11 cellular contexts compared by ENCODE assay signal in genomic region chr17:41486809-41487530, GRCh38. TPM values are rescaled to one million over a fixed set of nuclear protein-coding genes. Genes with fewer than 3 reads are reported as not detected.
A peak's percentile ranks its signal among the peaks of the same experiment; 100 is the strongest.
DNase-seq lines count a peak whose midpoint lies in the region; ATAC-seq lines count a peak whose summit lies in the region.
"Had no signal": no experiment of that assay in that cellular context is flagged by ENCODE, and none has a peak within 500 bp of the region (broad histone marks: within the 10 kb centered on the region; RNA-seq: fewer than 3 reads in every experiment).

No MANE protein-coding gene starts in this region.

- CTCF ChIA-PET in activated CD4-positive, alpha-beta memory T cell treated with anti-CD3 and anti-CD28 coated beads for 36 hours (lab: Charles Lee): interaction anchor here (0.7 to 7.9 kb wide), 8 partner anchors 9 to 176 kb away, joined by 3 to 41 read pairs (median 4); no protein-coding TSS in a partner anchor

- no peaks in the 10 kb centered on the region for H3K27me3 ChIP-seq in iPS DF 6.9 (ENCODE audit: control insufficient read depth, insufficient read depth, low read length)
- H3K27me3 ChIP-seq: BLaER1 treated with 17β-estradiol and CSF1 and Interleukin-3, amounts not matched to agents 10 nM and 100 nM had no signal

- WGBS in iPS DF 6.9 (ENCODE audit: insufficient coverage, insufficient read length): no CpG with 5 or more reads among the region's 29 CpGs

- H3K27ac Mint-ChIP-seq in activated CD4-positive, alpha-beta memory T cell treated with anti-CD3 and anti-CD28 coated beads for 36 hours: no peak overlapping the region

- peak; percentile 61 for DNase-seq in activated CD4-positive, CD25-positive, alpha-beta regulatory T cell treated with anti-CD3 and anti-CD28 coated beads, Interleukin-2, amount 50 U/mL, for 72 hours
- peak; percentile 60 for DNase-seq in activated CD4-positive, alpha-beta memory T cell treated with anti-CD3 and anti-CD28 coated beads for 36 hours
- peak; percentile 68 for DNase-seq in iPS DF 6.9 (ENCODE audit: low read depth, low spot score)
- peak; percentile 67 for DNase-seq in stimulated activated naive CD8-positive, alpha-beta T cell treated with anti-CD3 and anti-CD28 coated beads, Interleukin-15, Interleukin-2, amounts not matched to agents 100 U/mL and 50 U/mL, for 24 hours
- no peak for DNase-seq in NCI-H2081 (lab: John Stamatoyannopoulos, UW)

- H3K27ac ChIP-seq in iPS DF 6.9 (ENCODE audit: low read length): no peak overlapping the region
- H3K27ac ChIP-seq: BLaER1 treated with 17β-estradiol and CSF1 and Interleukin-3, amounts not matched to agents 10 nM and 100 nM had no signal

- H3K4me3 ChIP-seq in iPS DF 6.9 (ENCODE audit: low read length): no peak overlapping the region
- H3K4me3 ChIP-seq: BLaER1 treated with 17β-estradiol and CSF1 and Interleukin-3, amounts not matched to agents 10 nM and 100 nM had no signal

- no peaks in the 10 kb centered on the region for H3K36me3 Mint-ChIP-seq in activated CD4-positive, alpha-beta memory T cell treated with anti-CD3 and anti-CD28 coated beads for 36 hours

- peaks cover 4% of the 10 kb centered on the region; the same call in 1 of the 2 replicates for H3K4me1 ChIP-seq in iPS DF 6.9 (ENCODE audit: control insufficient read depth, insufficient read depth, low read length)

- POLR2A ChIA-PET in activated CD4-positive, alpha-beta memory T cell treated with anti-CD3 and anti-CD28 coated beads for 36 hours (lab: Charles Lee): no interaction called here

- intact Hi-C loops in activated CD4-positive, alpha-beta memory T cell treated with anti-CD3 and anti-CD28 coated beads for 36 hours (cut with micrococcal nuclease): no loop called here

- no peaks in the 10 kb centered on the region for H3K9me3 Mint-ChIP-seq in activated CD4-positive, alpha-beta memory T cell treated with anti-CD3 and anti-CD28 coated beads for 36 hours

- no peak for ATAC-seq in activated CD4-positive, CD25-positive, alpha-beta regulatory T cell treated with anti-CD3 and anti-CD28 coated beads, Interleukin-2, amount 50 U/mL, for 24 hours
- ATAC-seq in stimulated activated naive CD8-positive, alpha-beta T cell treated with anti-CD3 and anti-CD28 coated beads, Interleukin-15, Interleukin-2, amounts not matched to agents 100 U/mL and 50 U/mL, for 24 hours: no peak
- ATAC-seq in HG02610 (IDR thresholded peaks at IDR 0.05; ENCODE audit: unreplicated experiment) (no peak), HG03108 (IDR thresholded peaks at IDR 0.05; ENCODE audit: unreplicated experiment) (no peak)

- H3K9me3 ChIP-seq in iPS DF 6.9 (ENCODE audit: control insufficient read depth, insufficient read depth, low read length): no peaks in the 10 kb centered on the region
- H3K9me3 ChIP-seq: BLaER1 treated with 17β-estradiol and CSF1 and Interleukin-3, amounts not matched to agents 10 nM and 100 nM had no signal

- no peaks in the 10 kb centered on the region for H3K27me3 Mint-ChIP-seq in activated CD4-positive, alpha-beta memory T cell treated with anti-CD3 and anti-CD28 coated beads for 36 hours

- H3K4me3 Mint-ChIP-seq in activated CD4-positive, alpha-beta memory T cell treated with anti-CD3 and anti-CD28 coated beads for 36 hours: no peak overlapping the region

- H3K4me1 Mint-ChIP-seq in activated CD4-positive, alpha-beta memory T cell treated with anti-CD3 and anti-CD28 coated beads for 36 hours (ENCODE audit: low read depth): peaks cover 9% of the 10 kb centered on the region

- H3K36me3 ChIP-seq in iPS DF 6.9 (ENCODE audit: control insufficient read depth, insufficient read depth, low read length): no peaks in the 10 kb centered on the region
- H3K36me3 ChIP-seq: BLaER1 treated with 17β-estradiol and CSF1 and Interleukin-3, amounts not matched to agents 10 nM and 100 nM had no signal

RNA-seq across cellular contexts. Expression of gene KRT36, which starts 2.7 kb away (rescaled TPM):
- total RNA-seq in activated CD4-positive, alpha-beta memory T cell treated with anti-CD3 and anti-CD28 coated beads for 36 hours: not detected
- total RNA-seq: LHCN-M2, pulmonary artery endothelial cell had no signal

RNA-seq across cellular contexts. Expression of gene KRT35, which starts 6.0 kb away (rescaled TPM):
- total RNA-seq in activated CD4-positive, alpha-beta memory T cell treated with anti-CD3 and anti-CD28 coated beads for 36 hours: not detected
- total RNA-seq: LHCN-M2, pulmonary artery endothelial cell had no signal

RNA-seq across cellular contexts. Expression of gene KRT13, which starts 18.4 kb away (rescaled TPM):
- total RNA-seq in activated CD4-positive, alpha-beta memory T cell treated with anti-CD3 and anti-CD28 coated beads for 36 hours: not detected
- total RNA-seq: LHCN-M2, pulmonary artery endothelial cell had no signal

RNA-seq across cellular contexts. Expression of gene KRT32, which starts 19.8 kb away (rescaled TPM):
- not detected for total RNA-seq in activated CD4-positive, alpha-beta memory T cell treated with anti-CD3 and anti-CD28 coated beads for 36 hours
- total RNA-seq: LHCN-M2, pulmonary artery endothelial cell had no signal

RNA-seq across cellular contexts. Expression of gene KRT15, which starts 31.7 kb away (rescaled TPM):
- not detected for total RNA-seq in activated CD4-positive, alpha-beta memory T cell treated with anti-CD3 and anti-CD28 coated beads for 36 hours

Comparison
In these comparisons a context has a peak if more than half of its experiments do, and no peak if none do; other contexts are left out.
1. DNase-seq: peak in activated CD4-positive, CD25-positive, alpha-beta regulatory T cell treated with anti-CD3 and anti-CD28 coated beads, Interleukin-2, amount 50 U/mL, for 72 hours (single experiment), activated CD4-positive, alpha-beta memory T cell treated with anti-CD3 and anti-CD28 coated beads for 36 hours (single experiment), iPS DF 6.9 (single experiment) and stimulated activated naive CD8-positive, alpha-beta T cell treated with anti-CD3 and anti-CD28 coated beads, Interleukin-15, Interleukin-2, amounts not matched to agents 100 U/mL and 50 U/mL, for 24 hours (single experiment); none in NCI-H2081 (0 of 2).